1 cellular context compared by ENCODE assay signal in the genomic region with DNA sequence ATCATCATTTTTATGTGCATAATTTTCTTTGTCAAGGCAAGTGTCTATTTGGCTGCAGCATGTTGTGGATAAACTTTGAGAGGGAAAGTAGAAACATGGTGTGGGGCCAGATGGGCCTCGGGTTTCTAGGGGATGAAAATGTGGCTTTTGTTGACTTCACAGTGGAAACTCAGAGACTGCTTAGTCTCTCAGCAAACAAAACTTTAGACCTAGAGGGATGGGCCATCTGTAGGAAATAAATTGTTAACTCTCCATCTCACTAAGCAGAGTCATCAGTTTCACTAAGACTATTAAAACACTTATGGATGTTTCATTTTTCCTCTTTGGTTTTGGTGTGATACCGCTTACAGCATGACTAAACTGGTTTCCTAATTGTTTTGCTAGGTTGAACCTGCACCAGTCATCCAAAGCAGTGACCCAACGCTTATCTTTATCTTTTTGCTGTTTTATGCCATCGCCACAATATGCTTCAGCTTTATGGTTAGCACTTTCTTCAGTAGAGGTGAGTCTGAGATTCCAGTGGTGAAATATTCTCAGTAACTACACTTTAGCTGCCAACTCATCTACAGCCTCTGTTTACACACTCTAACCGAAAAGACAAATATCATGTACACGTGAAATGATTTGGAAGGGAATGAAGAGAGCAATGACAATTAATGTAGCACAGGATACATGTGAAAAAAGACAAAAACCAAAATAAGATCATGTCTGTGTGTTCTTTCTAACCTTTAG.
TF ChIP-seq lines count a peak whose summit lies in the region.

No MANE protein-coding gene starts in this region.

TF ChIP-seq in HepG2, 621 proteins besides CTCF, POLR2A, EP300 and RAD21 (continued from another document and continues in another):
- 0 out of 2 replicates have a peak, but pooled peaks have one; percentile 53 for TF ChIP-seq YEATS4 (CRISPR knock-in tag; IDR thresholded peaks at IDR 0.05; ENCODE audit: borderline replicate concordance)
- TF ChIP-seq FOXO4 (CRISPR knock-in tag; conservative IDR thresholded peaks at IDR 0.05), result no peak
- no peak for TF ChIP-seq SMAD3 (CRISPR knock-in tag; IDR thresholded peaks at IDR 0.05)
- TF ChIP-seq PBX3 (CRISPR knock-in tag; IDR thresholded peaks at IDR 0.05; ENCODE audit: borderline replicate concordance), result no peak
- no peak for TF ChIP-seq ZNF513 (CRISPR knock-in tag; conservative IDR thresholded peaks at IDR 0.05)
- TF ChIP-seq MBD4 (IDR thresholded peaks at IDR 0.05; ENCODE audit: borderline replicate concordance, low read length), result no peak
- TF ChIP-seq, protein P1, sequence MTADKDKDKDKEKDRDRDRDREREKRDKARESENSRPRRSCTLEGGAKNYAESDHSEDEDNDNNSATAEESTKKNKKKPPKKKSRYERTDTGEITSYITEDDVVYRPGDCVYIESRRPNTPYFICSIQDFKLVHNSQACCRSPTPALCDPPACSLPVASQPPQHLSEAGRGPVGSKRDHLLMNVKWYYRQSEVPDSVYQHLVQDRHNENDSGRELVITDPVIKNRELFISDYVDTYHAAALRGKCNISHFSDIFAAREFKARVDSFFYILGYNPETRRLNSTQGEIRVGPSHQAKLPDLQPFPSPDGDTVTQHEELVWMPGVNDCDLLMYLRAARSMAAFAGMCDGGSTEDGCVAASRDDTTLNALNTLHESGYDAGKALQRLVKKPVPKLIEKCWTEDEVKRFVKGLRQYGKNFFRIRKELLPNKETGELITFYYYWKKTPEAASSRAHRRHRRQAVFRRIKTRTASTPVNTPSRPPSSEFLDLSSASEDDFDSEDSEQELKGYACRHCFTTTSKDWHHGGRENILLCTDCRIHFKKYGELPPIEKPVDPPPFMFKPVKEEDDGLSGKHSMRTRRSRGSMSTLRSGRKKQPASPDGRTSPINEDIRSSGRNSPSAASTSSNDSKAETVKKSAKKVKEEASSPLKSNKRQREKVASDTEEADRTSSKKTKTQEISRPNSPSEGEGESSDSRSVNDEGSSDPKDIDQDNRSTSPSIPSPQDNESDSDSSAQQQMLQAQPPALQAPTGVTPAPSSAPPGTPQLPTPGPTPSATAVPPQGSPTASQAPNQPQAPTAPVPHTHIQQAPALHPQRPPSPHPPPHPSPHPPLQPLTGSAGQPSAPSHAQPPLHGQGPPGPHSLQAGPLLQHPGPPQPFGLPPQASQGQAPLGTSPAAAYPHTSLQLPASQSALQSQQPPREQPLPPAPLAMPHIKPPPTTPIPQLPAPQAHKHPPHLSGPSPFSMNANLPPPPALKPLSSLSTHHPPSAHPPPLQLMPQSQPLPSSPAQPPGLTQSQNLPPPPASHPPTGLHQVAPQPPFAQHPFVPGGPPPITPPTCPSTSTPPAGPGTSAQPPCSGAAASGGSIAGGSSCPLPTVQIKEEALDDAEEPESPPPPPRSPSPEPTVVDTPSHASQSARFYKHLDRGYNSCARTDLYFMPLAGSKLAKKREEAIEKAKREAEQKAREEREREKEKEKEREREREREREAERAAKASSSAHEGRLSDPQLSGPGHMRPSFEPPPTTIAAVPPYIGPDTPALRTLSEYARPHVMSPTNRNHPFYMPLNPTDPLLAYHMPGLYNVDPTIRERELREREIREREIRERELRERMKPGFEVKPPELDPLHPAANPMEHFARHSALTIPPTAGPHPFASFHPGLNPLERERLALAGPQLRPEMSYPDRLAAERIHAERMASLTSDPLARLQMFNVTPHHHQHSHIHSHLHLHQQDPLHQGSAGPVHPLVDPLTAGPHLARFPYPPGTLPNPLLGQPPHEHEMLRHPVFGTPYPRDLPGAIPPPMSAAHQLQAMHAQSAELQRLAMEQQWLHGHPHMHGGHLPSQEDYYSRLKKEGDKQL (CRISPR knock-in tag; IDR thresholded peaks at IDR 0.05; ENCODE audit: low read depth), result no peak
- TF ChIP-seq ZBTB8A (CRISPR knock-in tag; IDR thresholded peaks at IDR 0.05; ENCODE audit: borderline replicate concordance, low read depth), result no peak
- TF ChIP-seq NFYC (CRISPR knock-in tag; IDR thresholded peaks at IDR 0.05), result no peak; the same call in 1 of the 2 replicates
- peak; percentile 73 for TF ChIP-seq SAP130 (CRISPR knock-in tag; IDR thresholded peaks at IDR 0.05; ENCODE audit: low read depth)
- TF ChIP-seq EED (CRISPR knock-in tag; IDR thresholded peaks at IDR 0.05), result no peak
- TF ChIP-seq ZNF597 (CRISPR knock-in tag; IDR thresholded peaks at IDR 0.05), result no peak
- TF ChIP-seq, protein P2, sequence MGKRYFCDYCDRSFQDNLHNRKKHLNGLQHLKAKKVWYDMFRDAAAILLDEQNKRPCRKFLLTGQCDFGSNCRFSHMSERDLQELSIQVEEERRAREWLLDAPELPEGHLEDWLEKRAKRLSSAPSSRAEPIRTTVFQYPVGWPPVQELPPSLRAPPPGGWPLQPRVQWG (CRISPR knock-in tag; IDR thresholded peaks at IDR 0.05; ENCODE audit: borderline replicate concordance, low read depth), result no peak
- TF ChIP-seq ELF1 (CRISPR knock-in tag; IDR thresholded peaks at IDR 0.05), result no peak
- peak; percentile 17; the same call in 1 of the 2 replicates for TF ChIP-seq MIER3 (CRISPR knock-in tag; IDR thresholded peaks at IDR 0.05; ENCODE audit: borderline replicate concordance)
- TF ChIP-seq CENPX (CRISPR knock-in tag; IDR thresholded peaks at IDR 0.05), result no peak
- no peak for TF ChIP-seq HDAC6 (IDR thresholded peaks at IDR 0.05; ENCODE audit: low read depth, low read length)
- TF ChIP-seq ZFP1 (CRISPR knock-in tag; IDR thresholded peaks at IDR 0.05), result no peak
- TF ChIP-seq, protein P3, sequence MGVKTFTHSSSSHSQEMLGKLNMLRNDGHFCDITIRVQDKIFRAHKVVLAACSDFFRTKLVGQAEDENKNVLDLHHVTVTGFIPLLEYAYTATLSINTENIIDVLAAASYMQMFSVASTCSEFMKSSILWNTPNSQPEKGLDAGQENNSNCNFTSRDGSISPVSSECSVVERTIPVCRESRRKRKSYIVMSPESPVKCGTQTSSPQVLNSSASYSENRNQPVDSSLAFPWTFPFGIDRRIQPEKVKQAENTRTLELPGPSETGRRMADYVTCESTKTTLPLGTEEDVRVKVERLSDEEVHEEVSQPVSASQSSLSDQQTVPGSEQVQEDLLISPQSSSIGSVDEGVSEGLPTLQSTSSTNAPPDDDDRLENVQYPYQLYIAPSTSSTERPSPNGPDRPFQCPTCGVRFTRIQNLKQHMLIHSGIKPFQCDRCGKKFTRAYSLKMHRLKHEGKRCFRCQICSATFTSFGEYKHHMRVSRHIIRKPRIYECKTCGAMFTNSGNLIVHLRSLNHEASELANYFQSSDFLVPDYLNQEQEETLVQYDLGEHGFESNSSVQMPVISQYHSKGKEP (CRISPR knock-in tag; IDR thresholded peaks at IDR 0.05), result no peak
- TF ChIP-seq, protein P4, sequence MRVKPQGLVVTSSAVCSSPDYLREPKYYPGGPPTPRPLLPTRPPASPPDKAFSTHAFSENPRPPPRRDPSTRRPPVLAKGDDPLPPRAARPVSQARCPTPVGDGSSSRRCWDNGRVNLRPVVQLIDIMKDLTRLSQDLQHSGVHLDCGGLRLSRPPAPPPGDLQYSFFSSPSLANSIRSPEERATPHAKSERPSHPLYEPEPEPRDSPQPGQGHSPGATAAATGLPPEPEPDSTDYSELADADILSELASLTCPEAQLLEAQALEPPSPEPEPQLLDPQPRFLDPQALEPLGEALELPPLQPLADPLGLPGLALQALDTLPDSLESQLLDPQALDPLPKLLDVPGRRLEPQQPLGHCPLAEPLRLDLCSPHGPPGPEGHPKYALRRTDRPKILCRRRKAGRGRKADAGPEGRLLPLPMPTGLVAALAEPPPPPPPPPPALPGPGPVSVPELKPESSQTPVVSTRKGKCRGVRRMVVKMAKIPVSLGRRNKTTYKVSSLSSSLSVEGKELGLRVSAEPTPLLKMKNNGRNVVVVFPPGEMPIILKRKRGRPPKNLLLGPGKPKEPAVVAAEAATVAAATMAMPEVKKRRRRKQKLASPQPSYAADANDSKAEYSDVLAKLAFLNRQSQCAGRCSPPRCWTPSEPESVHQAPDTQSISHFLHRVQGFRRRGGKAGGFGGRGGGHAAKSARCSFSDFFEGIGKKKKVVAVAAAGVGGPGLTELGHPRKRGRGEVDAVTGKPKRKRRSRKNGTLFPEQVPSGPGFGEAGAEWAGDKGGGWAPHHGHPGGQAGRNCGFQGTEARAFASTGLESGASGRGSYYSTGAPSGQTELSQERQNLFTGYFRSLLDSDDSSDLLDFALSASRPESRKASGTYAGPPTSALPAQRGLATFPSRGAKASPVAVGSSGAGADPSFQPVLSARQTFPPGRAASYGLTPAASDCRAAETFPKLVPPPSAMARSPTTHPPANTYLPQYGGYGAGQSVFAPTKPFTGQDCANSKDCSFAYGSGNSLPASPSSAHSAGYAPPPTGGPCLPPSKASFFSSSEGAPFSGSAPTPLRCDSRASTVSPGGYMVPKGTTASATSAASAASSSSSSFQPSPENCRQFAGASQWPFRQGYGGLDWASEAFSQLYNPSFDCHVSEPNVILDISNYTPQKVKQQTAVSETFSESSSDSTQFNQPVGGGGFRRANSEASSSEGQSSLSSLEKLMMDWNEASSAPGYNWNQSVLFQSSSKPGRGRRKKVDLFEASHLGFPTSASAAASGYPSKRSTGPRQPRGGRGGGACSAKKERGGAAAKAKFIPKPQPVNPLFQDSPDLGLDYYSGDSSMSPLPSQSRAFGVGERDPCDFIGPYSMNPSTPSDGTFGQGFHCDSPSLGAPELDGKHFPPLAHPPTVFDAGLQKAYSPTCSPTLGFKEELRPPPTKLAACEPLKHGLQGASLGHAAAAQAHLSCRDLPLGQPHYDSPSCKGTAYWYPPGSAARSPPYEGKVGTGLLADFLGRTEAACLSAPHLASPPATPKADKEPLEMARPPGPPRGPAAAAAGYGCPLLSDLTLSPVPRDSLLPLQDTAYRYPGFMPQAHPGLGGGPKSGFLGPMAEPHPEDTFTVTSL (CRISPR knock-in tag; IDR thresholded peaks at IDR 0.05; ENCODE audit: borderline replicate concordance), result peak; percentile 92; the same call in 1 of the 2 replicates
- TF ChIP-seq FOXJ3 (CRISPR knock-in tag; IDR thresholded peaks at IDR 0.05; ENCODE audit: borderline replicate concordance), result peak; percentile 87; the same call in 1 of the 2 replicates
- no peak for TF ChIP-seq MZF1 (CRISPR knock-in tag; IDR thresholded peaks at IDR 0.05; ENCODE audit: borderline replicate concordance)
- TF ChIP-seq DNMT3B (CRISPR knock-in tag; conservative IDR thresholded peaks at IDR 0.05), result no peak
- TF ChIP-seq RBFOX2 (IDR thresholded peaks at IDR 0.05; ENCODE audit: low read depth, low read length), result no peak
- no peak for TF ChIP-seq RFX5 (IDR thresholded peaks at IDR 0.05; ENCODE audit: low read depth, low read length)
- TF ChIP-seq NAIF1 (CRISPR knock-in tag; IDR thresholded peaks at IDR 0.05; ENCODE audit: borderline replicate concordance), result no peak; the same call in 1 of the 2 replicates
- TF ChIP-seq ZNF205 (CRISPR knock-in tag; IDR thresholded peaks at IDR 0.05), result no peak
- peak; percentile 75; the same call in 1 of the 2 replicates for TF ChIP-seq HDAC1 (CRISPR knock-in tag; IDR thresholded peaks at IDR 0.05)
- no peak for TF ChIP-seq ARNTL (CRISPR knock-in tag; IDR thresholded peaks at IDR 0.05)
